10 cellular contexts compared by ENCODE assay signal in the genomic region with DNA sequence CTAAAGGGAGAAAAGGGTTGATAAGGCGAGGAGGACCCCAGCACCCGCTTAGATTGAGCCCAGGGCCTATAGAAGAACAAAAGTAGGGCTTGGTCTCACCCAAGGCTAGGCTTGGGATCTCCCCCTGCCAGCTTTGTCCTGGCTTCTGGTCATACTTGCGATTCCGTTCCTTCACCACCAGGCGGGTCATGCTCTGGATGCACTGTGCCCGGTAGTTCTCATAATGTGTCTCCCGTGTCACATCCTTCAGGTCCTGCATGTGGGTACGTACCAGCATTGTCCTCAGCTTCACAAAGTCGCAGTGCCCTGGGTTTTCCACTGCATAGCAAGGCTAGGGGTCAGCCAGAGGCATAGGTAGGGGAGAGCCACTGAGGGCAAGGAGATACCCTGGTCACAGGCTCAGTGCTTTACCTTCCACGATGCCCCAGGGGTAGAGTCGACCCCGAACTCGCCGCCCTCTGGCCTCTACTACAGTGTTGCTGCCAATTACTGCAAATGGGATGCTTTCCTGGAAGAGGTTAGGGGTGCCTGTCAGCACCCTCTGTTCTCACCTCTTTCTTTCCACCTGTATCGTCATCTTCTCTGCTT. TPM values are rescaled to one million over a fixed set of nuclear protein-coding genes. Genes with fewer than 3 reads are reported as not detected.
A peak's percentile ranks its signal among the peaks of the same experiment; 100 is the strongest.
DNase-seq lines count a peak whose midpoint lies in the region; ATAC-seq and TF ChIP-seq lines count a peak whose summit lies in the region.
"Had no signal": no experiment of that assay in that cellular context is flagged by ENCODE, and none has a peak within 500 bp of the region (broad histone marks: within the 10 kb centered on the region; RNA-seq: fewer than 3 reads in every experiment).

No MANE protein-coding gene starts in this region.

- no peak for ATAC-seq in left lung

- H3K4me1 ChIP-seq in liver (ENCODE audit: control insufficient read depth in 4 of 4, insufficient read depth in 4 of 4, low read length in 3 of 4) (peaks cover 0 to 28% (median 21%) of the 10 kb centered on the region in 4 donors), left lung (peaks cover 28 to 37% of the 10 kb centered on the region in 2 donors)

- 79% methylated on average over 15 of the region's 15 CpGs for WGBS in liver

- DNase-seq in CD1c-positive myeloid dendritic cell (ENCODE audit: extremely low spot score) (peak; percentile 42), H4 (ENCODE audit: low spot score) (peak; percentile 63), GDM1 (lab: John Stamatoyannopoulos, UW) (no peak), SKM-1 treated with dmso at 0.1 percent for 144 hours (lab: John Stamatoyannopoulos, UW; ENCODE audit: unreplicated experiment) (no peak), left lung (no peak)
- DNase-seq in activated CD8-positive, alpha-beta memory T cell treated with anti-CD3 and anti-CD28 coated beads for 24 hours, result no peak
- DNase-seq: naive B cell had no signal

- H3K36me3 ChIP-seq in liver (ENCODE audit: control insufficient read depth in 4 of 4, insufficient read depth in 3 of 4, low read depth in 1 of 4, low read length in 3 of 4) (no peaks in the 10 kb centered on the region), left lung (no peaks in the 10 kb centered on the region)

- H3K4me3 ChIP-seq in WI38 (ENCODE audit: low read depth, low read length) (no peak overlapping the region), liver (ENCODE audit: low read depth in 1 of 3, low read length in 3 of 3) (no peak overlapping the region), left lung (no peak overlapping the region)

- H3K9me3 ChIP-seq in liver (ENCODE audit: control insufficient read depth in 4 of 4, low read length in 3 of 4), result no peaks in the 10 kb centered on the region
- H3K9me3 ChIP-seq in left lung, result no peaks in the 10 kb centered on the region

- no peak overlapping the region for H3K9ac ChIP-seq in liver (ENCODE audit: low read depth in 1 of 2, low read length in 2 of 2)

- H3K27me3 ChIP-seq in liver (ENCODE audit: control insufficient read depth in 4 of 4, insufficient read depth in 4 of 4, low read length in 3 of 4) (no peaks in the 10 kb centered on the region), left lung (no peaks in the 10 kb centered on the region)

- intact Hi-C loops in left lung (cut with DNase I), result no loop called here

- TF ChIP-seq CTCF in WI38 (IDR thresholded peaks at IDR 0.05; ENCODE audit: low read depth, low read length), result peak; percentile 36
- peak; percentile 32 for TF ChIP-seq CTCF in liver (IDR thresholded peaks at IDR 0.05; ENCODE audit: low read depth, low read length, missing input control)
- TF ChIP-seq CTCF in left lung (IDR thresholded peaks at IDR 0.05), result peak in 1 of 2 donors; percentile 34

- TF ChIP-seq RAD21 in liver (IDR thresholded peaks at IDR 0.05), result peak in 1 of 2 donors; percentile 62

- H3K27ac ChIP-seq in liver (ENCODE audit: low read depth in 1 of 2, low read length in 2 of 2), result no peak overlapping the region
- H3K27ac ChIP-seq in left lung, result no peak overlapping the region

TF ChIP-seq in liver, 16 proteins besides CTCF, POLR2A, EP300 and RAD21:
- no peak for TF ChIP-seq TAF1 (conservative IDR thresholded peaks at IDR 0.05)
- no peak for TF ChIP-seq HNF4G (IDR thresholded peaks at IDR 0.05)
- TF ChIP-seq, protein P1, sequence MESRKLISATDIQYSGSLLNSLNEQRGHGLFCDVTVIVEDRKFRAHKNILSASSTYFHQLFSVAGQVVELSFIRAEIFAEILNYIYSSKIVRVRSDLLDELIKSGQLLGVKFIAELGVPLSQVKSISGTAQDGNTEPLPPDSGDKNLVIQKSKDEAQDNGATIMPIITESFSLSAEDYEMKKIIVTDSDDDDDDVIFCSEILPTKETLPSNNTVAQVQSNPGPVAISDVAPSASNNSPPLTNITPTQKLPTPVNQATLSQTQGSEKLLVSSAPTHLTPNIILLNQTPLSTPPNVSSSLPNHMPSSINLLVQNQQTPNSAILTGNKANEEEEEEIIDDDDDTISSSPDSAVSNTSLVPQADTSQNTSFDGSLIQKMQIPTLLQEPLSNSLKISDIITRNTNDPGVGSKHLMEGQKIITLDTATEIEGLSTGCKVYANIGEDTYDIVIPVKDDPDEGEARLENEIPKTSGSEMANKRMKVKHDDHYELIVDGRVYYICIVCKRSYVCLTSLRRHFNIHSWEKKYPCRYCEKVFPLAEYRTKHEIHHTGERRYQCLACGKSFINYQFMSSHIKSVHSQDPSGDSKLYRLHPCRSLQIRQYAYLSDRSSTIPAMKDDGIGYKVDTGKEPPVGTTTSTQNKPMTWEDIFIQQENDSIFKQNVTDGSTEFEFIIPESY (IDR thresholded peaks at IDR 0.05), result no peak
- TF ChIP-seq NR2F2 (IDR thresholded peaks at IDR 0.05), result no peak
- TF ChIP-seq, protein P2, sequence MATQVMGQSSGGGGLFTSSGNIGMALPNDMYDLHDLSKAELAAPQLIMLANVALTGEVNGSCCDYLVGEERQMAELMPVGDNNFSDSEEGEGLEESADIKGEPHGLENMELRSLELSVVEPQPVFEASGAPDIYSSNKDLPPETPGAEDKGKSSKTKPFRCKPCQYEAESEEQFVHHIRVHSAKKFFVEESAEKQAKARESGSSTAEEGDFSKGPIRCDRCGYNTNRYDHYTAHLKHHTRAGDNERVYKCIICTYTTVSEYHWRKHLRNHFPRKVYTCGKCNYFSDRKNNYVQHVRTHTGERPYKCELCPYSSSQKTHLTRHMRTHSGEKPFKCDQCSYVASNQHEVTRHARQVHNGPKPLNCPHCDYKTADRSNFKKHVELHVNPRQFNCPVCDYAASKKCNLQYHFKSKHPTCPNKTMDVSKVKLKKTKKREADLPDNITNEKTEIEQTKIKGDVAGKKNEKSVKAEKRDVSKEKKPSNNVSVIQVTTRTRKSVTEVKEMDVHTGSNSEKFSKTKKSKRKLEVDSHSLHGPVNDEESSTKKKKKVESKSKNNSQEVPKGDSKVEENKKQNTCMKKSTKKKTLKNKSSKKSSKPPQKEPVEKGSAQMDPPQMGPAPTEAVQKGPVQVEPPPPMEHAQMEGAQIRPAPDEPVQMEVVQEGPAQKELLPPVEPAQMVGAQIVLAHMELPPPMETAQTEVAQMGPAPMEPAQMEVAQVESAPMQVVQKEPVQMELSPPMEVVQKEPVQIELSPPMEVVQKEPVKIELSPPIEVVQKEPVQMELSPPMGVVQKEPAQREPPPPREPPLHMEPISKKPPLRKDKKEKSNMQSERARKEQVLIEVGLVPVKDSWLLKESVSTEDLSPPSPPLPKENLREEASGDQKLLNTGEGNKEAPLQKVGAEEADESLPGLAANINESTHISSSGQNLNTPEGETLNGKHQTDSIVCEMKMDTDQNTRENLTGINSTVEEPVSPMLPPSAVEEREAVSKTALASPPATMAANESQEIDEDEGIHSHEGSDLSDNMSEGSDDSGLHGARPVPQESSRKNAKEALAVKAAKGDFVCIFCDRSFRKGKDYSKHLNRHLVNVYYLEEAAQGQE (IDR thresholded peaks at IDR 0.05), result no peak
- no peak for TF ChIP-seq YY1 (IDR thresholded peaks at IDR 0.05)
- no peak for TF ChIP-seq EGR1 (IDR thresholded peaks at IDR 0.05; ENCODE audit: low read depth in 2 of 2)
- no peak for TF ChIP-seq GABPA (IDR thresholded peaks at IDR 0.05 in 1 of 2, conservative IDR thresholded peaks at IDR 0.05 in 1 of 2)
- TF ChIP-seq HNF4A (conservative IDR thresholded peaks at IDR 0.05), result no peak
- TF ChIP-seq FOXA2 (IDR thresholded peaks at IDR 0.05), result no peak
- TF ChIP-seq, protein P3, sequence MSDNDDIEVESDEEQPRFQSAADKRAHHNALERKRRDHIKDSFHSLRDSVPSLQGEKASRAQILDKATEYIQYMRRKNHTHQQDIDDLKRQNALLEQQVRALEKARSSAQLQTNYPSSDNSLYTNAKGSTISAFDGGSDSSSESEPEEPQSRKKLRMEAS (IDR thresholded peaks at IDR 0.05), result no peak
- TF ChIP-seq RXRA (IDR thresholded peaks at IDR 0.05), result no peak
- TF ChIP-seq JUND (IDR thresholded peaks at IDR 0.05), result no peak
- TF ChIP-seq FOXA1 (IDR thresholded peaks at IDR 0.05), result no peak
- TF ChIP-seq SP1 (IDR thresholded peaks at IDR 0.05), result no peak
- TF ChIP-seq, protein P4, sequence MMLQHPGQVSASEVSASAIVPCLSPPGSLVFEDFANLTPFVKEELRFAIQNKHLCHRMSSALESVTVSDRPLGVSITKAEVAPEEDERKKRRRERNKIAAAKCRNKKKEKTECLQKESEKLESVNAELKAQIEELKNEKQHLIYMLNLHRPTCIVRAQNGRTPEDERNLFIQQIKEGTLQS (IDR thresholded peaks at IDR 0.05), result no peak

RNA-seq across cellular contexts. Expression of a gene that starts 6.5 kb away (rescaled TPM):
- 31.1 and 43.5 TPM in 2 replicates for total RNA-seq in H4 (2014; rRNA removed; shearing (Covaris generic))
- total RNA-seq in liver, result 10 to 100 TPM; 39.8 to 70.1 TPM
- 10 to 100 TPM; 17.2 to 20.0 TPM for polyA plus RNA-seq in liver
- total RNA-seq in left lung, result 10 to 100 TPM; 33.6 to 43.4 TPM

RNA-seq across cellular contexts. Expression of a gene that starts 32.7 kb away (rescaled TPM):
- total RNA-seq in H4 (2014; rRNA removed; shearing (Covaris generic)), result not detected in 2 replicates
- total RNA-seq in liver (under 1 TPM; 0.09 to 0.17 TPM), left lung (under 1 TPM; 0.08 to 0.15 TPM)
- polyA plus RNA-seq in liver, result not detected
- total RNA-seq: RPMI7951 had no signal

Comparison
In these comparisons a context has a peak if more than half of its experiments do, and no peak if none do; other contexts are left out.
1. DNase-seq: peak in CD1c-positive myeloid dendritic cell (single experiment) and H4 (single experiment); none in GDM1 (single experiment), SKM-1 treated with dmso at 0.1 percent for 144 hours (single experiment), left lung (0 of 2) and activated CD8-positive, alpha-beta memory T cell treated with anti-CD3 and anti-CD28 coated beads for 24 hours (single experiment).